8 cellular contexts compared by ENCODE assay signal in genomic region chr6:96837138-96837971, GRCh38.
DNase-seq lines count a peak whose midpoint lies in the region; ATAC-seq lines count a peak whose summit lies in the region.

A gene with protein sequence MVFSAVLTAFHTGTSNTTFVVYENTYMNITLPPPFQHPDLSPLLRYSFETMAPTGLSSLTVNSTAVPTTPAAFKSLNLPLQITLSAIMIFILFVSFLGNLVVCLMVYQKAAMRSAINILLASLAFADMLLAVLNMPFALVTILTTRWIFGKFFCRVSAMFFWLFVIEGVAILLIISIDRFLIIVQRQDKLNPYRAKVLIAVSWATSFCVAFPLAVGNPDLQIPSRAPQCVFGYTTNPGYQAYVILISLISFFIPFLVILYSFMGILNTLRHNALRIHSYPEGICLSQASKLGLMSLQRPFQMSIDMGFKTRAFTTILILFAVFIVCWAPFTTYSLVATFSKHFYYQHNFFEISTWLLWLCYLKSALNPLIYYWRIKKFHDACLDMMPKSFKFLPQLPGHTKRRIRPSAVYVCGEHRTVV (minus strand): TSS chr6:96837477. CDS start chr6:96799731, 37,746 bp downstream.

- peaks cover 17% of the 10 kb centered on the region for H3K4me1 Mint-ChIP-seq in memory B cell

- H3K36me3 Mint-ChIP-seq in memory B cell, result no peaks in the 10 kb centered on the region

- DNase-seq in Ammon's horn (ENCODE audit: low spot score) (peak; percentile 70), NCI-H345 treated with DMSO at 0.1 percent for 48 hours (lab: John Stamatoyannopoulos, UW; ENCODE audit: unreplicated experiment) (peak; percentile 60), memory B cell (ENCODE audit: low spot score in 2 of 2) (peak; percentile 14 to 32)
- peak; percentile 53 to 56 for DNase-seq in activated CD4-positive, alpha-beta T cell treated with anti-CD3 and anti-CD28 coated beads, Interleukin-2, amount 50 U/mL, for 4 hours
- peak; percentile 50 for DNase-seq in effector CD4-positive, alpha-beta T cell
- DNase-seq in stimulated activated CD8-positive, alpha-beta memory T cell treated with anti-CD3 and anti-CD28 coated beads, Interleukin-12 subunit alpha, Interleukin-12 subunit beta, amount 100 ng/mL, for 24 hours (ENCODE audit: extremely low read depth), result peak; percentile 39

- ATAC-seq in GM18909 (IDR thresholded peaks at IDR 0.05; ENCODE audit: poor library complexity, unreplicated experiment) (peak; percentile 93), HG03135 (IDR thresholded peaks at IDR 0.05; ENCODE audit: unreplicated experiment) (peak; percentile 92), memory B cell (ENCODE audit: low read depth) (peak; percentile 77)

- H3K27ac Mint-ChIP-seq in memory B cell, result peak within 1 kb of the TSS; percentile 77

- peak within 1 kb of the TSS; percentile 92 for H3K4me3 Mint-ChIP-seq in memory B cell

- no peaks in the 10 kb centered on the region for H3K9me3 Mint-ChIP-seq in memory B cell

- H3K27me3 Mint-ChIP-seq in memory B cell, result peaks cover 18% of the 10 kb centered on the region

Comparison
In these comparisons a context has a peak if more than half of its experiments do, and no peak if none do; other contexts are left out.
1. Peak in every context shown above with its lines: DNase-seq and ATAC-seq.